ENCODE assay signal across 21 cellular contexts in genomic region chr12:57767317-57767716, GRCh38. TPM values are rescaled to one million over a fixed set of nuclear protein-coding genes. Genes with fewer than 3 reads are reported as not detected.
DNase-seq lines count a peak whose midpoint lies in the region; ATAC-seq and TF ChIP-seq lines count a peak whose summit lies in the region.
"Had no signal": no experiment of that assay in that cellular context is flagged by ENCODE, and none has a peak within 500 bp of the region (broad histone marks: within the 10 kb centered on the region; RNA-seq: fewer than 3 reads in every experiment).

No MANE protein-coding gene starts in this region.

- peaks cover 22% of the 10 kb centered on the region for H3K27me3 Mint-ChIP-seq in CD8-positive, alpha-beta T cell (ENCODE audit: low read depth)
- H3K27me3 Mint-ChIP-seq in activated naive CD8-positive, alpha-beta T cell treated with anti-CD3 and anti-CD28 coated beads, Interleukin-2, amount 50 U/mL, for 24 hours = peaks cover 7% of the 10 kb centered on the region
- H3K27me3 Mint-ChIP-seq in naive B cell = peaks cover 14 to 40% (median 30%) of the 10 kb centered on the region in 3 donors

- no peak overlapping the region for H3K27ac ChIP-seq in CD8-positive, alpha-beta T cell (ENCODE audit: low read depth, low read length)
- H3K27ac ChIP-seq in HUES48 (ENCODE audit: low read depth, low read length) (peak overlapping the region; percentile 70), substantia nigra (ENCODE audit: low read depth, low read length, poor library complexity, severe bottlenecking) (no peak overlapping the region)
- H3K27ac ChIP-seq: ascending aorta, gastrocnemius medialis, SJSA1, tibial nerve had no signal

- H3K4me1 Mint-ChIP-seq in CD8-positive, alpha-beta T cell (ENCODE audit: low read depth) = peaks cover 37% of the 10 kb centered on the region
- H3K4me1 Mint-ChIP-seq in activated naive CD8-positive, alpha-beta T cell treated with anti-CD3 and anti-CD28 coated beads, Interleukin-2, amount 50 U/mL, for 24 hours = peaks cover 57% of the 10 kb centered on the region
- H3K4me1 Mint-ChIP-seq in naive B cell = peaks cover 44 to 52% (median 46%) of the 10 kb centered on the region in 3 donors

- intact Hi-C loops in CD8-positive, alpha-beta T cell (cut with DNase I, micrococcal nuclease) = no loop called here

- peaks cover 7% of the 10 kb centered on the region for H3K36me3 ChIP-seq in CD8-positive, alpha-beta T cell (ENCODE audit: insufficient read depth, low read length)
- H3K36me3 ChIP-seq in HUES48 (ENCODE audit: control insufficient read depth, insufficient read depth, low read length) = peaks cover 33% of the 10 kb centered on the region
- H3K36me3 ChIP-seq: ascending aorta had no signal

- TF ChIP-seq CTCF in CD8-positive, alpha-beta T cell (IDR thresholded peaks at IDR 0.05) = no peak

- ATAC-seq in CD8-positive, alpha-beta T cell = no peak
- no peak for ATAC-seq in activated naive CD8-positive, alpha-beta T cell treated with anti-CD3 and anti-CD28 coated beads, Interleukin-2, amount 50 U/mL, for 24 hours
- ATAC-seq in naive B cell (ENCODE audit: low read depth in 2 of 2) = no peak
- ATAC-seq in GM19328 (IDR thresholded peaks at IDR 0.05; ENCODE audit: unreplicated experiment) = no peak
- ATAC-seq: gastrocnemius medialis had no signal

- H3K36me3 Mint-ChIP-seq in CD8-positive, alpha-beta T cell = peaks cover 21% of the 10 kb centered on the region
- H3K36me3 Mint-ChIP-seq in activated naive CD8-positive, alpha-beta T cell treated with anti-CD3 and anti-CD28 coated beads, Interleukin-2, amount 50 U/mL, for 24 hours (ENCODE audit: low read depth) = peaks cover 53% of the 10 kb centered on the region
- H3K36me3 Mint-ChIP-seq in naive B cell = peaks cover 0 to 5% of the 10 kb centered on the region in 2 donors

- H3K4me1 ChIP-seq in CD8-positive, alpha-beta T cell (ENCODE audit: insufficient read depth, low read length) = peaks cover 34% of the 10 kb centered on the region
- peaks cover 31% of the 10 kb centered on the region for H3K4me1 ChIP-seq in HUES48 (ENCODE audit: control insufficient read depth, insufficient read depth, low read length)

- CTCF ChIA-PET in CD8-positive, alpha-beta T cell (lab: Charles Lee) = interaction anchor here (0.7 to 3.2 kb wide), 5 partner anchors 8 to 136 kb away, joined by 3 to 17 read pairs (median 5); partner anchors contain the start of gene TSFM

- no peaks in the 10 kb centered on the region for H3K9me3 Mint-ChIP-seq in CD8-positive, alpha-beta T cell
- H3K9me3 Mint-ChIP-seq in activated naive CD8-positive, alpha-beta T cell treated with anti-CD3 and anti-CD28 coated beads, Interleukin-2, amount 50 U/mL, for 24 hours = no peaks in the 10 kb centered on the region
- no peaks in the 10 kb centered on the region for H3K9me3 Mint-ChIP-seq in naive B cell
- H3K9me3 Mint-ChIP-seq: activated naive CD4-positive, alpha-beta T cell treated with anti-CD3 and anti-CD28 coated beads for 36 hours; nephron; T-helper 1 cell treated with Interleukin-12 subunit alpha and Interleukin-12 subunit beta and Interleukin-4 antibody, amounts not matched to agents 30 μg/mL and 1 μg/mL, for 36 hours had no signal

- POLR2A ChIA-PET in CD8-positive, alpha-beta T cell (lab: Charles Lee) = interaction anchor here (0.9 to 1.9 kb wide), 2 partner anchors 10 to 26 kb away, joined by 3 to 5 read pairs; no protein-coding TSS in a partner anchor

- H3K9me3 ChIP-seq in CD8-positive, alpha-beta T cell (ENCODE audit: low read length) = no peaks in the 10 kb centered on the region
- H3K9me3 ChIP-seq in HUES48 (ENCODE audit: control insufficient read depth, insufficient read depth, low read length) = no peaks in the 10 kb centered on the region
- H3K9me3 ChIP-seq: ascending aorta, gastrocnemius medialis, tibial nerve had no signal

- DNase-seq in CD8-positive, alpha-beta T cell = no peak
- DNase-seq in activated naive CD8-positive, alpha-beta T cell treated with anti-CD3 and anti-CD28 coated beads, Interleukin-2, amount 50 U/mL, for 24 hours = no peak
- DNase-seq in naive B cell (no peak), substantia nigra (lab: John Stamatoyannopoulos, UW) (no peak), NK-92 (lab: John Stamatoyannopoulos, UW; ENCODE audit: unreplicated experiment) (no peak)
- no peak for DNase-seq in activated effector memory CD4-positive, alpha-beta T cell treated with anti-CD3 and anti-CD28 coated beads, Interleukin-2, amount 50 U/mL, for 16 hours
- DNase-seq: activated naive CD4-positive, alpha-beta T cell treated with anti-CD3 and anti-CD28 coated beads for 36 hours; cerebellar nuclear complex; midbrain; MM.1S; NCI-H748 treated with DMSO at 0.1 percent for 48 hours; stimulated activated CD4-positive, alpha-beta T cell treated with anti-CD3 and anti-CD28 coated beads, Interleukin-1b, Interleukin-23, amount 100 ng/mL, for 48 hours; stimulated activated naive CD4-positive, alpha-beta T cell treated with Interleukin-2 at 50 U/mL for 16 hours had no signal

- no peak overlapping the region for H3K4me3 ChIP-seq in CD8-positive, alpha-beta T cell (ENCODE audit: low read depth, low read length)
- H3K4me3 ChIP-seq in HUES48 (ENCODE audit: low read depth, low read length) = peak overlapping the region; percentile 67
- H3K4me3 ChIP-seq: SJSA1 had no signal

- no peak overlapping the region for H3K27ac Mint-ChIP-seq in CD8-positive, alpha-beta T cell
- H3K27ac Mint-ChIP-seq in activated naive CD8-positive, alpha-beta T cell treated with anti-CD3 and anti-CD28 coated beads, Interleukin-2, amount 50 U/mL, for 24 hours = no peak overlapping the region
- no peak overlapping the region for H3K27ac Mint-ChIP-seq in naive B cell
- H3K27ac Mint-ChIP-seq: activated naive CD4-positive, alpha-beta T cell treated with anti-CD3 and anti-CD28 coated beads for 36 hours; nephron; T-helper 1 cell treated with Interleukin-12 subunit alpha and Interleukin-12 subunit beta and Interleukin-4 antibody, amounts not matched to agents 30 μg/mL and 1 μg/mL, for 36 hours had no signal

- H3K27me3 ChIP-seq in CD8-positive, alpha-beta T cell (ENCODE audit: insufficient read depth, low read length) = peaks cover 15% of the 10 kb centered on the region
- peaks cover 49% of the 10 kb centered on the region for H3K27me3 ChIP-seq in HUES48 (ENCODE audit: control insufficient read depth, insufficient read depth, low read length)
- H3K27me3 ChIP-seq: ascending aorta had no signal

- no peak overlapping the region for H3K9ac ChIP-seq in HUES48 (ENCODE audit: low read depth, low read length)

- peak overlapping the region; percentile 86 for H3K4me3 Mint-ChIP-seq in CD8-positive, alpha-beta T cell
- peak overlapping the region; percentile 87 for H3K4me3 Mint-ChIP-seq in activated naive CD8-positive, alpha-beta T cell treated with anti-CD3 and anti-CD28 coated beads, Interleukin-2, amount 50 U/mL, for 24 hours
- H3K4me3 Mint-ChIP-seq in naive B cell = peak overlapping the region in 6 of 8 donors; percentile 35 to 93 (median 84)

RNA-seq across cellular contexts. Expression of gene CYP27B1, which starts 0.4 kb away (rescaled TPM):
- 1 to 10 TPM; 2.0 to 2.2 TPM for total RNA-seq in CD8-positive, alpha-beta T cell
- polyA plus RNA-seq in naive B cell (ENCODE audit: low read depth in 6 of 6) = under 1 TPM in 3 of 6 donors, not detected in 3; 0.09 to 0.58 (median 0.31) TPM
- total RNA-seq: ascending aorta, gastrocnemius medialis had no signal

RNA-seq across cellular contexts. Expression of gene METTL1, which starts 4.6 kb away (rescaled TPM):
- total RNA-seq in CD8-positive, alpha-beta T cell = 10 to 100 TPM; 14.0 to 20.0 TPM
- 10 to 100 TPM in 4 of 6 donors, 1 to 10 TPM in 2; 6.9 to 13.2 (median 11.4) TPM for polyA plus RNA-seq in naive B cell (ENCODE audit: low read depth in 6 of 6)

RNA-seq across cellular contexts. Expression of gene EEF1AKMT3, which starts 5.1 kb away (rescaled TPM):
- 1 to 10 TPM in 1 of 2 experiments, under 1 TPM in 1; 0.81 to 1.7 TPM for total RNA-seq in CD8-positive, alpha-beta T cell
- under 1 TPM in 4 of 6 donors, not detected in 2; 0.09 to 0.53 (median 0.47) TPM for polyA plus RNA-seq in naive B cell (ENCODE audit: low read depth in 6 of 6)

RNA-seq across cellular contexts. Expression of gene MARCHF9, which starts 12.4 kb away (rescaled TPM):
- total RNA-seq in CD8-positive, alpha-beta T cell = 10 to 100 TPM; 23.1 to 25.1 TPM
- 10 to 100 TPM; 10.9 to 21.0 (median 14.2) TPM for polyA plus RNA-seq in naive B cell (ENCODE audit: low read depth in 6 of 6)

RNA-seq across cellular contexts. Expression of gene CDK4, which starts 15.2 kb away (rescaled TPM):
- total RNA-seq in CD8-positive, alpha-beta T cell = 10 to 100 TPM in 1 of 2 experiments, 1 to 10 TPM in 1; 8.5 to 10.0 TPM
- 10 to 100 TPM; 63.2 to 99.0 (median 67.8) TPM for polyA plus RNA-seq in naive B cell (ENCODE audit: low read depth in 6 of 6)
